24 cellular contexts compared by ENCODE assay signal in the genomic region with DNA sequence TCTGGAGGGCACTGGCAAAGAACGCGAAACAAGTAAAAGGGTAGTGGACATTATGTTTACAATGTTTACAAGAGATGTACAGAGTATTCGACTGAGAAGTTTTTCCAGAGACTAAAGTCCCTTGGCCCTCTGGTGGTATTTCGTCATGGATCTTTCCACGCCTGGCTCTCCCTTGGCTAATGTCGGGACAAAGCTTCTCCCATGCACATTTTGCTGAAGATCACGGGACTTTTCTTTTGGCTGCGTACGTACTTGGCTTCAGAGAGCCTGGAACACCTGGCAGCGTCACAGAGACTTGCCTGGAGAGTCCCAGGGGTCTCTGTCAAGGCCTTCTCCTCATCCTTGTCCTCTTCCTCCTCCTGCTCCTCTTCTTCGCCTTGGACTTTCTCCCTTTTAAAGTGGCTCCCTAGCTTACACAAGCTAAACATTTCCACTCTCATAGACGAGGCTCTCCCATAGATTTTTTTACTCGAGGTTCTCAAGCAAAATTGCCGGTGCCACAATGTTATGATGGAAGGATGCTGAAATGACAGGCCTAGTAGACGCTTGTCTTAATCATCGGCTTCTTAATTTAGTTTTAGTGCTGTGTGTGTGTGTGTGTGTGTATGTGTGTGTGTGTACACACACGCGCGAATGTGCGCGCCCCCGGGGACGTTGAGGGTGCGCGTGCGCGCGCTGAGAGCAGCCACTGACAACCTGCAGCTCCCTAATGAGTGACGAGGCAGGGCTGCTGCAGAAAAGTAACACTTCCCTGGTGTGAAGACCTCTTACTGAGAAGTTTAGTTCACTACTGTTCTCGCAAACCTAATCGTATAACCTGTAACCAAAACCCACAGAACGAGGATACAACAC.
A peak's percentile ranks its signal among the peaks of the same experiment; 100 is the strongest.
DNase-seq lines count a peak whose midpoint lies in the region; ATAC-seq lines count a peak whose summit lies in the region.
"Had no signal": no experiment of that assay in that cellular context is flagged by ENCODE, and none has a peak within 500 bp of the region (broad histone marks: within the 10 kb centered on the region; RNA-seq: fewer than 3 reads in every experiment).

No MANE protein-coding gene starts in this region.

- peaks cover 95% of the 10 kb centered on the region for H3K27me3 ChIP-seq in iPS-15b (ENCODE audit: control insufficient read depth, insufficient read depth, low read length)

- H3K9me3 ChIP-seq in iPS-15b (ENCODE audit: control insufficient read depth, insufficient read depth, low read length), result no peaks in the 10 kb centered on the region
- H3K9me3 ChIP-seq: adrenal gland, SK-N-SH, upper lobe of right lung had no signal

- no peaks in the 10 kb centered on the region for H3K36me3 ChIP-seq in iPS-15b (ENCODE audit: control insufficient read depth, insufficient read depth, low read length)
- H3K36me3 ChIP-seq: adrenal gland, neutrophil, upper lobe of right lung had no signal

- no peak overlapping the region for H3K9ac ChIP-seq in iPS-15b (ENCODE audit: low read depth, low read length)
- H3K9ac ChIP-seq: SK-N-SH had no signal

- ATAC-seq in GM21825 (IDR thresholded peaks at IDR 0.05; ENCODE audit: unreplicated experiment), result no peak
- ATAC-seq: activated CD4-positive, alpha-beta T cell treated with anti-CD3 and anti-CD28 coated beads for 36 hours; GM12878; upper lobe of right lung had no signal

- peak overlapping the region; percentile 30 for H3K4me3 ChIP-seq in iPS-15b (ENCODE audit: low read depth, low read length)
- H3K4me3 ChIP-seq: adrenal gland, GM12878, skin epidermis, upper lobe of right lung had no signal

- H3K4me1 ChIP-seq in iPS-15b (ENCODE audit: control insufficient read depth, insufficient read depth, low read length), result peaks cover 5% of the 10 kb centered on the region

- peak; percentile 82 for DNase-seq in NCI-H748 (lab: John Stamatoyannopoulos, UW; ENCODE audit: unreplicated experiment)
- DNase-seq in NCI-H748 treated with DMSO at 0.1 percent for 48 hours (lab: John Stamatoyannopoulos, UW), result no peak
- DNase-seq in NCI-H69 (lab: John Stamatoyannopoulos, UW), result peak; percentile 90
- peak; percentile 57 for DNase-seq in superior temporal gyrus (ENCODE audit: extremely low spot score)
- DNase-seq in NCI-H2171 (lab: John Stamatoyannopoulos, UW), result no peak
- no peak for DNase-seq in NCI-H128 (lab: John Stamatoyannopoulos, UW; ENCODE audit: unreplicated experiment)
- DNase-seq: activated CD4-positive, alpha-beta T cell treated with anti-CD3 and anti-CD28 coated beads for 36 hours; activated gamma-delta T cell treated with Interleukin-2 at 50 U/mL for 16 hours; activated T-cell treated with anti-CD3 and anti-CD28 coated beads, Interleukin-2, amount 50 U/mL, for 1 hour; adrenal gland; CD8-positive, alpha-beta memory T cell; DMS79 treated with DMSO at 0.1 percent for 48 hours; HCEC 1CT; Karpas-422; mammary epithelial cell; NCI-H1930; SK-N-SH; T-helper 2 cell; upper lobe of right lung had no signal

Comparison
In these comparisons a context has a peak if more than half of its experiments do, and no peak if none do; other contexts are left out.
1. DNase-seq: peak in NCI-H748 (single experiment), NCI-H69 (single experiment) and superior temporal gyrus (single experiment); none in NCI-H748 treated with DMSO at 0.1 percent for 48 hours (single experiment), NCI-H2171 (single experiment) and NCI-H128 (single experiment).